3 cellular contexts compared by ENCODE assay signal in the genomic region with DNA sequence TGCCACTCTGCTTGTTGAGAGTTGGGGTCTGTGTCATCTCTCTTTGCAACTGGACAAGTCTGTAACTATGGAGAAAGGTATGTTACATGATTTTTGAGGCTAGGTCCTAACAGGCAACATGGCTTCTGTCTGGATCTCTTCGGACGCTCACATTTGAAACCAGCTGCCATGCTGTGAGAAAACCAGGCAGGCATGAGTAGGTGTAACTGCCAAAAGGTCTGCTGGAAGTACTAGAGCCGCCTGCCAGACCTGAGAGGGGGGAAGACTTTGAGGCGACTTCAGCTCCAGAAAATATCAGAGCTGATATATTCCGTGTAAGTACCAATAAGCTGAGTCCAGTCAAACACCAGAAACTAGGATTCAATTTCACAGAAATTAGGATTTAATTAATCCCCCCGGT.
"Had no signal": no experiment of that assay in that cellular context is flagged by ENCODE, and none has a peak within 500 bp of the region (broad histone marks: within the 10 kb centered on the region; RNA-seq: fewer than 3 reads in every experiment).

No MANE protein-coding gene starts in this region.

- ATAC-seq: GM12878 had no signal

- H3K4me3 ChIP-seq: GM12878 had no signal

- DNase-seq: GDM1, GF-D8 had no signal
